Comparison of ENCODE assay signal across 26 cellular contexts in the genomic region with DNA sequence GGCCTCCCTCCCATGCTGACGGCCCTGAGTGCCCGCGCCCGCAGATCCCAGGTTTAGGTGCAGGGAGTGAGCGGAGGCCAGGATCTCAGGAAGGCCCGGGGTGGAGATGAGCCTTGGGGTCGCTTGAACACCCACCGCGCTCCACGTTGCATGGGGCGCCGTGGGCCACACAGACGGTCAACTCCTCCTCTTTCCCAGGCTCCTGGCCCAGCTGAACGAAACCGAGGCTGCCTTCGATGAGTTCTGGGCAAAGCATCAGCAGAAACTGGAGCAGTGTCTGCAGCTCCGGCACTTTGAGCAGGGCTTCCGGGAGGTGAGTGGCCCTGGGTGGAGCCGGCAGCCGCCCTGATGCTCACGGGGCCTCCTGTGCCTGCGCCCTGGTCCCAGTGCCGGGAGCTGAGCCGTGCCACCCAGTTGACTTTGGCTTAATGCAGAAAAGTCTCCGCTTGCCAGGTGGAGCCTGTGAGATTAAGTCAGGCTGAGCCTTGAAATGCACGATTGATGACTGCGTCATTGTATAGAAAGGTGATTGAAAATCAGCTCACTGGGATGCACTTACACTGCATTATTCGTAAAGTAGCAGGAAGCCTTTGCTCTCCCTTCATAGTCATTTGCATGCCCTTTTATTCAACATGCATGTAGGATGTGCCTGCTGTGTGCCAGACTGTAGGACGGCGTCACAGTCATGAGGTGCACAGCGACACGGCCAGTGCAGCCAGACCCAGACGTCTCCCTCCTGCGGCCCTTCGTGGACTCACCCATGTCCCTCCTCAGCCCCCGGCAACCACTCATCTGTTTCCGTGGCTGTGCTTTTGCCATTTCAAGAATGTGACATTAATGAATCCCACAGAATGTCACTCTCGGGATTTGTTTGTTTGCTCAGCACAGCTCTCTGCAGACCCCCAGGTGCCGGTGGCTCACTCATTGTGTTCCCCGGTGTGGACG. TPM values are rescaled to one million over a fixed set of nuclear protein-coding genes. Genes with fewer than 3 reads are reported as not detected.
DNase-seq lines count a peak whose midpoint lies in the region; ATAC-seq, FAIRE-seq and TF ChIP-seq lines count a peak whose summit lies in the region.
"Had no signal": no experiment of that assay in that cellular context is flagged by ENCODE, and none has a peak within 500 bp of the region (broad histone marks: within the 10 kb centered on the region; RNA-seq: fewer than 3 reads in every experiment).

No MANE protein-coding gene starts in this region.

- peaks cover 4% of the 10 kb centered on the region for H3K36me3 Mint-ChIP-seq in type B pancreatic cell
- peaks cover 17% of the 10 kb centered on the region for H3K36me3 Mint-ChIP-seq in activated CD8-positive, alpha-beta T cell treated with anti-CD3 and anti-CD28 coated beads for 36 hours (ENCODE audit: low read depth)

- 90% methylated on average over 41 of the region's 41 CpGs for WGBS in pancreas, 2 donors
- WGBS in stomach, 5 donors, result 84 to 90% (median 89%) methylated on average over 26 to 41 of the region's 41 CpGs

- DNase-seq in Right ventricle myocardium inferior (ENCODE audit: missing footprints) (peak; percentile 57), left ventricle myocardium inferior (no peak), pancreas (peak in 1 of 6 donors; percentile 58), type B pancreatic cell (ENCODE audit: extremely low spot score, unreplicated experiment) (no peak), stomach (no peak), NCI-H187 treated with DMSO at 0.1 percent for 48 hours (lab: John Stamatoyannopoulos, UW) (no peak)
- DNase-seq in activated CD8-positive, alpha-beta T cell treated with anti-CD3 and anti-CD28 coated beads for 36 hours, result no peak
- DNase-seq: ACHN; Caco-2; CD4-positive, alpha-beta memory T cell; DMS 273 treated with DMSO at 0.1 percent for 48 hours; DMS79 treated with DMSO at 0.1 percent for 48 hours; NCI-H1417; NCI-H1694 treated with DMSO at 0.1 percent for 48 hours; NCI-H446 treated with DMSO at 0.1 percent for 48 hours; NCI-H526 treated with DMSO at 0.1 percent for 48 hours; PC-3; SHP77 treated with DMSO at 0.1 percent for 48 hours had no signal

- H3K27ac ChIP-seq in left ventricle myocardium inferior (replicated peaks) (no peak overlapping the region), cingulate gyrus (ENCODE audit: low read depth, low read length) (peak overlapping the region; percentile 4), pancreas (no peak overlapping the region), stomach (no peak overlapping the region)
- H3K27ac ChIP-seq: 22Rv1; BLaER1 treated with 17β-estradiol and CSF1 and Interleukin-3, amounts not matched to agents 10 nM and 100 nM; SK-N-MC had no signal

- H3K4me1 ChIP-seq in left ventricle myocardium inferior, result no peaks in the 10 kb centered on the region
- no peaks in the 10 kb centered on the region for H3K4me1 ChIP-seq in pancreas
- no peaks in the 10 kb centered on the region for H3K4me1 ChIP-seq in stomach
- H3K4me1 ChIP-seq: BLaER1 treated with 17β-estradiol and CSF1 and Interleukin-3, amounts not matched to agents 10 nM and 100 nM; Caco-2 had no signal

- H3K36me3 ChIP-seq in left ventricle myocardium inferior (peaks cover 51% of the 10 kb centered on the region), pancreas (peaks cover 0 to 16% (median 0%) of the 10 kb centered on the region in 3 donors), stomach (peaks cover 3 to 57% (median 54%) of the 10 kb centered on the region in 4 donors)
- H3K36me3 ChIP-seq: BLaER1 treated with 17β-estradiol and CSF1 and Interleukin-3, amounts not matched to agents 10 nM and 100 nM had no signal

- no peak overlapping the region for H3K4me3 Mint-ChIP-seq in type B pancreatic cell
- no peak overlapping the region for H3K4me3 Mint-ChIP-seq in activated CD8-positive, alpha-beta T cell treated with anti-CD3 and anti-CD28 coated beads for 36 hours
- H3K4me3 Mint-ChIP-seq: CD4-positive, alpha-beta memory T cell had no signal

- peak overlapping the region; percentile 7 for H3K27ac Mint-ChIP-seq in type B pancreatic cell
- no peak overlapping the region for H3K27ac Mint-ChIP-seq in activated CD8-positive, alpha-beta T cell treated with anti-CD3 and anti-CD28 coated beads for 36 hours
- H3K27ac Mint-ChIP-seq: CD4-positive, alpha-beta memory T cell had no signal

- POLR2A ChIA-PET in activated CD8-positive, alpha-beta T cell treated with anti-CD3 and anti-CD28 coated beads for 36 hours (lab: Charles Lee), result no interaction called here

- FAIRE-seq in pancreas (lab: Jason Lieb, UNC), result no peak
- FAIRE-seq: GM12892 had no signal

- no peak overlapping the region for H3K4me3 ChIP-seq in left ventricle myocardium inferior
- no peak overlapping the region for H3K4me3 ChIP-seq in pancreas
- no peak overlapping the region for H3K4me3 ChIP-seq in stomach
- H3K4me3 ChIP-seq: BLaER1 treated with 17β-estradiol and CSF1 and Interleukin-3, amounts not matched to agents 10 nM and 100 nM; SK-N-MC had no signal

- intact Hi-C loops in Right ventricle myocardium inferior (cut with DNase I) (no loop called here), left ventricle myocardium inferior (cut with micrococcal nuclease) (no loop called here), pancreas (cut with DNase I) (no loop called here), stomach (cut with DNase I; ENCODE audit: low total_unique reads) (no loop called here)
- intact Hi-C loops in activated CD8-positive, alpha-beta T cell treated with anti-CD3 and anti-CD28 coated beads for 36 hours (cut with micrococcal nuclease), result no loop called here

- TF ChIP-seq CTCF in left ventricle myocardium inferior (IDR thresholded peaks at IDR 0.05; ENCODE audit: borderline replicate concordance) (no peak), pancreas (IDR thresholded peaks at IDR 0.05) (no peak), type B pancreatic cell (conservative IDR thresholded peaks at IDR 0.05) (no peak), stomach (IDR thresholded peaks at IDR 0.05) (no peak)
- no peak for TF ChIP-seq CTCF in activated CD8-positive, alpha-beta T cell treated with anti-CD3 and anti-CD28 coated beads for 36 hours (IDR thresholded peaks at IDR 0.05)

- TF ChIP-seq POLR2A in stomach (IDR thresholded peaks at IDR 0.05), result no peak

- H3K27me3 ChIP-seq in left ventricle myocardium inferior (ENCODE audit: low read depth) (no peaks in the 10 kb centered on the region), pancreas (no peaks in the 10 kb centered on the region), stomach (no peaks in the 10 kb centered on the region)
- H3K27me3 ChIP-seq: BLaER1 treated with 17β-estradiol and CSF1 and Interleukin-3, amounts not matched to agents 10 nM and 100 nM had no signal

- TF ChIP-seq EP300 in stomach (IDR thresholded peaks at IDR 0.05), result no peak

- H3K9me3 Mint-ChIP-seq in type B pancreatic cell, result no peaks in the 10 kb centered on the region
- H3K9me3 Mint-ChIP-seq in activated CD8-positive, alpha-beta T cell treated with anti-CD3 and anti-CD28 coated beads for 36 hours, result peaks cover 3% of the 10 kb centered on the region

- H3K4me1 Mint-ChIP-seq in type B pancreatic cell (ENCODE audit: unreplicated experiment), result no peaks in the 10 kb centered on the region
- H3K4me1 Mint-ChIP-seq in activated CD8-positive, alpha-beta T cell treated with anti-CD3 and anti-CD28 coated beads for 36 hours (ENCODE audit: low read depth), result no peaks in the 10 kb centered on the region
- H3K4me1 Mint-ChIP-seq: CD4-positive, alpha-beta memory T cell had no signal

- no peaks in the 10 kb centered on the region for H3K9me3 ChIP-seq in left ventricle myocardium inferior (replicated peaks)
- no peaks in the 10 kb centered on the region for H3K9me3 ChIP-seq in pancreas
- no peaks in the 10 kb centered on the region for H3K9me3 ChIP-seq in stomach
- H3K9me3 ChIP-seq: Caco-2 had no signal

- ATAC-seq in Right ventricle myocardium inferior (no peak), pancreas (peak in 3 of 4 donors; percentile 15 to 61 (median 55))
- ATAC-seq in activated CD8-positive, alpha-beta T cell treated with anti-CD3 and anti-CD28 coated beads for 36 hours, result no peak
- ATAC-seq: PC-3 had no signal

- no peaks in the 10 kb centered on the region for H3K27me3 Mint-ChIP-seq in type B pancreatic cell
- no peaks in the 10 kb centered on the region for H3K27me3 Mint-ChIP-seq in activated CD8-positive, alpha-beta T cell treated with anti-CD3 and anti-CD28 coated beads for 36 hours
- H3K27me3 Mint-ChIP-seq: CD4-positive, alpha-beta memory T cell had no signal

- CTCF ChIA-PET in activated CD8-positive, alpha-beta T cell treated with anti-CD3 and anti-CD28 coated beads for 36 hours (lab: Charles Lee), result no interaction called here

RNA-seq across cellular contexts. Expression of a gene that starts 35.5 kb away (rescaled TPM):
- total RNA-seq in Right ventricle myocardium inferior (not detected), left ventricle myocardium inferior (not detected), pancreas (under 1 TPM in 4 of 6 donors, not detected in 2; 0.13 to 0.37 (median 0.21) TPM), type B pancreatic cell (ENCODE audit: low replicate concordance) (3.0 and 5.3 TPM in 2 replicates), stomach (not detected)
- polyA plus RNA-seq in pancreas (under 1 TPM; 0.19 to 0.96 TPM), stomach (under 1 TPM in 1 of 3 donors, not detected in 2; 0.10 TPM)
- total RNA-seq in activated CD8-positive, alpha-beta T cell treated with anti-CD3 and anti-CD28 coated beads for 36 hours, result under 1 TPM; 0.20 to 0.45 TPM
- total RNA-seq: CD4-positive, alpha-beta memory T cell; H4; MCF 10A; PC-3; RPMI7951 had no signal
- polyA plus RNA-seq: CD4-positive, alpha-beta memory T cell had no signal

RNA-seq across cellular contexts. Expression of a gene that starts 52.5 kb away (rescaled TPM):
- total RNA-seq in Right ventricle myocardium inferior, result 5.2 TPM
- total RNA-seq in left ventricle myocardium inferior, result 3.5 TPM
- 1 to 10 TPM; 1.1 to 6.7 (median 3.0) TPM for total RNA-seq in pancreas
- 10 to 100 TPM; 13.7 to 59.4 TPM for polyA plus RNA-seq in pancreas
- 34.4 and 53.6 TPM in 2 replicates for total RNA-seq in type B pancreatic cell (ENCODE audit: low replicate concordance)
- 10 to 100 TPM in 1 of 5 donors, 1 to 10 TPM in 1, under 1 TPM in 1, not detected in 2; 0.45 to 14.9 (median 3.0) TPM for total RNA-seq in stomach
- 1 to 10 TPM; 3.1 to 8.0 (median 3.5) TPM for polyA plus RNA-seq in stomach
- not detected for total RNA-seq in activated CD8-positive, alpha-beta T cell treated with anti-CD3 and anti-CD28 coated beads for 36 hours
- total RNA-seq: CD4-positive, alpha-beta memory T cell; H4; MCF 10A; PC-3; RPMI7951 had no signal
- polyA plus RNA-seq: CD4-positive, alpha-beta memory T cell had no signal

Comparison
In these comparisons a context has a peak if more than half of its experiments do, and no peak if none do; other contexts are left out.
1. ATAC-seq: peak in pancreas (3 of 4); none in Right ventricle myocardium inferior (single experiment) and activated CD8-positive, alpha-beta T cell treated with anti-CD3 and anti-CD28 coated beads for 36 hours (single experiment).